9 cellular contexts compared by ENCODE assay signal in genomic region chr11:117202386-117203068, GRCh38. TPM values are rescaled to one million over a fixed set of nuclear protein-coding genes. Genes with fewer than 3 reads are reported as not detected.
DNase-seq lines count a peak whose midpoint lies in the region; ATAC-seq and TF ChIP-seq lines count a peak whose summit lies in the region.
"Had no signal": no experiment of that assay in that cellular context is flagged by ENCODE, and none has a peak within 500 bp of the region (broad histone marks: within the 10 kb centered on the region; RNA-seq: fewer than 3 reads in every experiment).

No MANE protein-coding gene starts in this region.

- CTCF ChIA-PET in Caco-2 (lab: Charles Lee) = no interaction called here

- DNase-seq in Caco-2 (no peak), astrocyte of the spinal cord (ENCODE audit: low read depth, low spot score) (no peak), right lobe of liver (peak in 1 of 3 donors; percentile 35), spleen (no peak), NCI-H2171 (lab: John Stamatoyannopoulos, UW) (no peak), A172 (ENCODE audit: low spot score) (no peak), C1 segment of cervical spinal cord (lab: John Stamatoyannopoulos, UW) (no peak)

- H3K36me3 ChIP-seq in Caco-2 (ENCODE audit: control insufficient read depth, insufficient read depth, low read length) (no peaks in the 10 kb centered on the region), right lobe of liver (peaks cover 0 to 9% (median 1%) of the 10 kb centered on the region in 4 donors), spleen (peaks cover 0 to 62% (median 25%) of the 10 kb centered on the region in 6 donors)

- WGBS in right lobe of liver (ENCODE audit: insufficient coverage, low coverage, low lambda C conversion rate, missing lambda C conversion rate) = 72% methylated on average over 2 of the region's 7 CpGs
- WGBS in spleen, 5 donors = 84 to 96% (median 92%) methylated on average over 7 of the region's 7 CpGs

- TF ChIP-seq POLR2A in right lobe of liver (IDR thresholded peaks at IDR 0.05) (no peak), spleen (IDR thresholded peaks at IDR 0.05) (no peak)

- ATAC-seq in right lobe of liver (no peak), GM19455 (IDR thresholded peaks at IDR 0.05; ENCODE audit: unreplicated experiment) (no peak)

- intact Hi-C loops in Caco-2 (cut with micrococcal nuclease; ENCODE audit: unreplicated experiment) (no loop called here), right lobe of liver (cut with DNase I) (no loop called here), spleen (cut with DNase I; ENCODE audit: low total_unique reads) (no loop called here)

- TF ChIP-seq CTCF in Caco-2 (IDR thresholded peaks at IDR 0.05; ENCODE audit: insufficient read depth in 1 of 2, low read depth in 1 of 2, low read length in 1 of 2, severe bottlenecking in 1 of 2, unreplicated experiment in 1 of 2) = no peak
- no peak for TF ChIP-seq CTCF in astrocyte of the spinal cord (IDR thresholded peaks at IDR 0.05; ENCODE audit: low read depth, low read length)
- no peak for TF ChIP-seq CTCF in right lobe of liver (IDR thresholded peaks at IDR 0.05)
- no peak for TF ChIP-seq CTCF in spleen (IDR thresholded peaks at IDR 0.05 in 8 of 11, conservative IDR thresholded peaks at IDR 0.05 in 3 of 11)

- H3K27ac ChIP-seq in right lobe of liver (peak overlapping the region in 1 of 3 donors; percentile 29), spleen (peak overlapping the region in 6 of 8 donors; percentile 1 to 81 (median 78))
- H3K27ac ChIP-seq: RWPE1 had no signal

- H3K4me1 ChIP-seq in Caco-2 (peaks cover 30% of the 10 kb centered on the region), right lobe of liver (no peaks in the 10 kb centered on the region), spleen (peaks cover 0 to 65% (median 19%) of the 10 kb centered on the region in 6 donors)

- H3K27ac Mint-ChIP-seq in Caco-2 (ENCODE audit: unreplicated experiment) = peak overlapping the region; percentile 54

- H3K4me3 ChIP-seq in Caco-2 (ENCODE audit: low read depth, low read length) = no peak overlapping the region
- peak overlapping the region; percentile 64 for H3K4me3 ChIP-seq in astrocyte of the spinal cord (ENCODE audit: low read depth, low read length)
- H3K4me3 ChIP-seq in right lobe of liver = peak overlapping the region in 2 of 3 donors; percentile 22 to 40
- peak overlapping the region in 5 of 8 donors; percentile 28 to 57 (median 41) for H3K4me3 ChIP-seq in spleen

- BruUV-seq in Caco-2 (replicated peaks; lab: Mats Ljungman, UMichigan) = no TSS peak

- H3K4me3 Mint-ChIP-seq in Caco-2 (ENCODE audit: unreplicated experiment) = no peak overlapping the region

- no peaks in the 10 kb centered on the region for H3K27me3 Mint-ChIP-seq in Caco-2 (ENCODE audit: insufficient read depth, unreplicated experiment)

- in situ Hi-C loops in astrocyte of the spinal cord (cut with HindIII; ENCODE audit: low sequenced_read_pairs) = no loop called here

- H3K36me3 Mint-ChIP-seq in Caco-2 (ENCODE audit: insufficient read depth, unreplicated experiment) = peaks cover 55% of the 10 kb centered on the region

- H3K27me3 ChIP-seq in Caco-2 (replicated peaks; ENCODE audit: control insufficient read depth, insufficient read depth, low read length) (no peaks in the 10 kb centered on the region), right lobe of liver (no peaks in the 10 kb centered on the region), spleen (replicated peaks in 1 of 7) (peaks cover 0 to 5% (median 0%) of the 10 kb centered on the region in 7 donors)

- H3K9me3 ChIP-seq in Caco-2 (no peaks in the 10 kb centered on the region), right lobe of liver (no peaks in the 10 kb centered on the region), spleen (no peaks in the 10 kb centered on the region)

- POLR2A ChIA-PET in Caco-2 (lab: Charles Lee) = interaction anchor here (1.3 to 1.4 kb wide), 2 partner anchors 10 to 24 kb away, joined by 3 to 6 read pairs; partner anchors contain the start of gene SIDT2

- H3K9me3 Mint-ChIP-seq in Caco-2 (ENCODE audit: unreplicated experiment) = no peaks in the 10 kb centered on the region

- peaks cover 31% of the 10 kb centered on the region for H3K4me1 Mint-ChIP-seq in Caco-2 (ENCODE audit: low read depth, unreplicated experiment)

RNA-seq across cellular contexts. Expression of gene TAGLN, which starts 3.4 kb away (rescaled TPM):
- total RNA-seq in Caco-2 (2022) (303 and 588 TPM in 2 replicates), right lobe of liver (100 to 1,000 TPM in 4 of 6 experiments, 10 to 100 TPM in 2; 41.2 to 158 (median 112) TPM), spleen (1,000 to 10,000 TPM in 1 of 7 donors, 100 to 1,000 TPM in 6; 117 to 1,088 (median 328) TPM)
- polyA plus RNA-seq in spleen = 100 to 1,000 TPM; 247 to 807 (median 469) TPM
- total RNA-seq in A172 (2014; rRNA removed; shearing (Covaris generic)) = 48.3 and 102 TPM in 2 replicates

RNA-seq across cellular contexts. Expression of gene SIDT2, which starts 24.0 kb away (rescaled TPM):
- total RNA-seq in Caco-2 (2022) (57.2 and 61.7 TPM in 2 replicates), right lobe of liver (10 to 100 TPM; 24.6 to 49.9 (median 35.5) TPM), spleen (10 to 100 TPM; 40.3 to 83.8 (median 58.3) TPM)
- 10 to 100 TPM; 21.3 to 36.0 (median 24.0) TPM for polyA plus RNA-seq in spleen
- total RNA-seq in A172 (2014; rRNA removed; shearing (Covaris generic)) = 3.1 and 3.6 TPM in 2 replicates

RNA-seq across cellular contexts. Expression of gene PCSK7, which starts 29.3 kb away (rescaled TPM):
- total RNA-seq in Caco-2 (2022) = 120 and 132 TPM in 2 replicates
- total RNA-seq in right lobe of liver = 10 to 100 TPM; 19.3 to 28.5 (median 25.8) TPM
- total RNA-seq in spleen = 100 to 1,000 TPM in 5 of 7 donors, 10 to 100 TPM in 2; 92.6 to 152 (median 117) TPM
- polyA plus RNA-seq in spleen = 10 to 100 TPM; 27.3 to 53.4 (median 52.3) TPM
- total RNA-seq in A172 (2014; rRNA removed; shearing (Covaris generic)) = 21.3 and 24.1 TPM in 2 replicates

RNA-seq across cellular contexts. Expression of gene RNF214, which starts 29.9 kb away (rescaled TPM):
- 51.2 and 55.8 TPM in 2 replicates for total RNA-seq in Caco-2 (2022)
- 1 to 10 TPM; 5.6 to 9.4 (median 7.3) TPM for total RNA-seq in right lobe of liver
- 10 to 100 TPM; 13.1 to 29.6 (median 20.9) TPM for total RNA-seq in spleen
- polyA plus RNA-seq in spleen = 1 to 10 TPM; 5.6 to 9.9 (median 6.7) TPM
- 5.1 and 10.4 TPM in 2 replicates for total RNA-seq in A172 (2014; rRNA removed; shearing (Covaris generic))

RNA-seq across cellular contexts. Expression of gene PAFAH1B2, which starts 58.4 kb away (rescaled TPM):
- total RNA-seq in Caco-2 (2022) (167 and 168 TPM in 2 replicates), right lobe of liver (10 to 100 TPM; 22.2 to 39.1 (median 29.3) TPM), spleen (10 to 100 TPM; 58.6 to 80.4 (median 67.2) TPM)
- 10 to 100 TPM; 14.3 to 28.3 (median 16.2) TPM for polyA plus RNA-seq in spleen
- total RNA-seq in A172 (2014; rRNA removed; shearing (Covaris generic)) = 84.3 and 91.6 TPM in 2 replicates
